In the genomic region with DNA sequence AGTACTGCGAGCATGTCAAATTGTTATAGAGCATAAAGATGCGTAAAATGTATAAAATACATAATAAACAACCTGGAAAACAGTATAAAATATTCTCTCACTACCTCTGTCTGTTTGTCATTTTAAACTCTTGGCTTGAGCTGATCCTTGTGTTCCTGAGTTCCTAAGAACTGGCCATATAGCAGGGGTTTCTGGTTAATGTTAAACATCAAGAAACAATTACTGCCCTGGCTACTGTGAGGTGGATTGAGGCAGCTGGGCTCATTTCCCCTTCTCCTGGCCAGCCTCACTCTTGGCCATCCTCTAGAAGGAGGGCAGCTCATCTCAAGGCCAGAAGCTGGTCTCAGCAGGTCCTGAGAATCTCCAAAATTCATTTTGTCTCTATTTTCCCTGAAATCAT, we compare ENCODE assay signal across 18 cellular contexts.
A peak's percentile ranks its signal among the peaks of the same experiment; 100 is the strongest.
DNase-seq lines count a peak whose midpoint lies in the region; ATAC-seq and TF ChIP-seq lines count a peak whose summit lies in the region.
"Had no signal": no experiment of that assay in that cellular context is flagged by ENCODE, and none has a peak within 500 bp of the region (broad histone marks: within the 10 kb centered on the region; RNA-seq: fewer than 3 reads in every experiment).

No MANE protein-coding gene starts in this region.

- TF ChIP-seq CTCF in SK-N-SH (IDR thresholded peaks at IDR 0.05) = no peak
- TF ChIP-seq CTCF in nephron (IDR thresholded peaks at IDR 0.05; ENCODE audit: unreplicated experiment in 3 of 3) = no peak
- no peak for TF ChIP-seq CTCF in vagina (IDR thresholded peaks at IDR 0.05)

- H3K9ac ChIP-seq in SK-N-SH = no peak overlapping the region
- H3K9ac ChIP-seq: BLaER1 had no signal

- H3K36me3 Mint-ChIP-seq in nephron (ENCODE audit: low read depth) = no peaks in the 10 kb centered on the region
- H3K36me3 Mint-ChIP-seq: CD4-positive, CD25-positive, alpha-beta regulatory T cell; CD8-positive, alpha-beta T cell had no signal

- H3K36me3 ChIP-seq in SK-N-SH (replicated peaks in 1 of 2; ENCODE audit: control insufficient read depth in 1 of 2, insufficient read depth in 2 of 2, low read length in 1 of 2) (no peaks in the 10 kb centered on the region), vagina (no peaks in the 10 kb centered on the region)
- H3K36me3 ChIP-seq: BLaER1, HAP-1 had no signal

- peak overlapping the region; percentile 24 to 79 (median 60) for H3K27ac Mint-ChIP-seq in nephron
- H3K27ac Mint-ChIP-seq: B cell; CD4-positive, CD25-positive, alpha-beta regulatory T cell; CD8-positive, alpha-beta T cell; HFFc6 had no signal

- TF ChIP-seq POLR2A in vagina (IDR thresholded peaks at IDR 0.05) = no peak

- H3K4me1 ChIP-seq in SK-N-SH (ENCODE audit: control insufficient read depth in 1 of 2, insufficient read depth in 2 of 2, low read depth in 1 of 2, low read length in 1 of 2) = peaks cover 3 to 4% of the 10 kb centered on the region in 2 experiments; a peak in 2 of 4 replicates
- H3K4me1 ChIP-seq in vagina = peaks cover 2% of the 10 kb centered on the region
- H3K4me1 ChIP-seq: BLaER1, Caco-2, HAP-1 had no signal

- intact Hi-C loops in vagina (cut with DNase I) = no loop called here

- CTCF ChIA-PET in SK-N-SH (lab: Yijun Ruan, JAX) = no interaction called here

- H3K9me3 ChIP-seq in SK-N-SH = no peaks in the 10 kb centered on the region
- H3K9me3 ChIP-seq in vagina = no peaks in the 10 kb centered on the region
- H3K9me3 ChIP-seq: BLaER1, Caco-2, HAP-1 had no signal

- no peak for TF ChIP-seq EP300 in SK-N-SH (IDR thresholded peaks at IDR 0.05; ENCODE audit: borderline replicate concordance in 1 of 2, low read depth in 1 of 2, low read length in 1 of 2)

- no peak for TF ChIP-seq RAD21 in SK-N-SH (IDR thresholded peaks at IDR 0.05; ENCODE audit: low read length)

- H3K27me3 ChIP-seq in SK-N-SH (ENCODE audit: insufficient read depth) (no peaks in the 10 kb centered on the region), vagina (no peaks in the 10 kb centered on the region)
- H3K27me3 ChIP-seq: BLaER1 had no signal

- no peak overlapping the region for H3K4me3 Mint-ChIP-seq in nephron
- H3K4me3 Mint-ChIP-seq: B cell; CD4-positive, CD25-positive, alpha-beta regulatory T cell; CD8-positive, alpha-beta T cell; HFFc6 had no signal

- H3K27me3 Mint-ChIP-seq in nephron (ENCODE audit: low read depth) = peaks cover 14% of the 10 kb centered on the region

- POLR2A ChIA-PET in SK-N-SH (lab: Yijun Ruan, JAX) = no interaction called here

- H3F3A ChIP-seq in SK-N-SH (replicated peaks; ENCODE audit: insufficient read depth) = no peaks in the 10 kb centered on the region

- DNase-seq in SK-N-SH (no peak), vagina (ENCODE audit: extremely low spot score in 2 of 2) (no peak)
- DNase-seq: Caco-2; CD4-positive, CD25-positive, alpha-beta regulatory T cell; CD8-positive, alpha-beta T cell; DMS153; DND-41; GOT3; HFFc6 had no signal

- H3K27ac ChIP-seq in SK-N-SH (ENCODE audit: low read depth in 2 of 2, low read length in 1 of 2) (peak overlapping the region in 1 of 2 experiments; percentile 34; a peak in 1 of 4 replicates), vagina (peak overlapping the region; percentile 17)
- H3K27ac ChIP-seq: 22Rv1, BLaER1, C4-2B had no signal

- H3K4me1 Mint-ChIP-seq in nephron = peaks cover 32% of the 10 kb centered on the region
- H3K4me1 Mint-ChIP-seq: B cell; CD4-positive, CD25-positive, alpha-beta regulatory T cell had no signal

- H3K4me2 ChIP-seq in SK-N-SH = no peak overlapping the region
- H3K4me2 ChIP-seq: BLaER1 had no signal

- ATAC-seq in SK-N-SH treated with all-trans-retinoic acid at 6 μM for 48 hours (peak; percentile 36; the same call in 1 of the 3 replicates), GM21381 (IDR thresholded peaks at IDR 0.05; ENCODE audit: unreplicated experiment) (no peak), HG03439 (IDR thresholded peaks at IDR 0.05; ENCODE audit: unreplicated experiment) (no peak)
- ATAC-seq: CD8-positive, alpha-beta T cell had no signal

- H3K4me3 ChIP-seq in SK-N-SH (ENCODE audit: low read depth in 2 of 2, low read length in 1 of 2) (no peak overlapping the region), vagina (no peak overlapping the region)
- H3K4me3 ChIP-seq: BLaER1, HAP-1 had no signal

- 93% methylated on average over 2 of the region's 2 CpGs for WGBS in SK-N-SH (ENCODE audit: low lambda C conversion rate)

- H3K9me2 ChIP-seq in SK-N-SH = no peaks in the 10 kb centered on the region

- H2AFZ ChIP-seq in SK-N-SH (ENCODE audit: low read depth) = no peak overlapping the region

- peaks cover 2% of the 10 kb centered on the region for H3K9me3 Mint-ChIP-seq in nephron
- H3K9me3 Mint-ChIP-seq: CD8-positive, alpha-beta T cell; HFFc6 had no signal

- H4K20me1 ChIP-seq in SK-N-SH (ENCODE audit: insufficient read depth) = no peaks in the 10 kb centered on the region
- H4K20me1 ChIP-seq: BLaER1 had no signal

- H3K79me2 ChIP-seq in SK-N-SH (ENCODE audit: insufficient read depth) = no peaks in the 10 kb centered on the region

TF ChIP-seq in SK-N-SH treated with all-trans-retinoic acid at 6 μM for 48 hours, 23 proteins besides CTCF, POLR2A, EP300 and RAD21 (continues in another document):
- TF ChIP-seq ZFP3 (CRISPR knock-in tag; IDR thresholded peaks at IDR 0.05) (no peak), ZNF8 (CRISPR knock-in tag; IDR thresholded peaks at IDR 0.05) (no peak)
- TF ChIP-seq, protein P1, sequence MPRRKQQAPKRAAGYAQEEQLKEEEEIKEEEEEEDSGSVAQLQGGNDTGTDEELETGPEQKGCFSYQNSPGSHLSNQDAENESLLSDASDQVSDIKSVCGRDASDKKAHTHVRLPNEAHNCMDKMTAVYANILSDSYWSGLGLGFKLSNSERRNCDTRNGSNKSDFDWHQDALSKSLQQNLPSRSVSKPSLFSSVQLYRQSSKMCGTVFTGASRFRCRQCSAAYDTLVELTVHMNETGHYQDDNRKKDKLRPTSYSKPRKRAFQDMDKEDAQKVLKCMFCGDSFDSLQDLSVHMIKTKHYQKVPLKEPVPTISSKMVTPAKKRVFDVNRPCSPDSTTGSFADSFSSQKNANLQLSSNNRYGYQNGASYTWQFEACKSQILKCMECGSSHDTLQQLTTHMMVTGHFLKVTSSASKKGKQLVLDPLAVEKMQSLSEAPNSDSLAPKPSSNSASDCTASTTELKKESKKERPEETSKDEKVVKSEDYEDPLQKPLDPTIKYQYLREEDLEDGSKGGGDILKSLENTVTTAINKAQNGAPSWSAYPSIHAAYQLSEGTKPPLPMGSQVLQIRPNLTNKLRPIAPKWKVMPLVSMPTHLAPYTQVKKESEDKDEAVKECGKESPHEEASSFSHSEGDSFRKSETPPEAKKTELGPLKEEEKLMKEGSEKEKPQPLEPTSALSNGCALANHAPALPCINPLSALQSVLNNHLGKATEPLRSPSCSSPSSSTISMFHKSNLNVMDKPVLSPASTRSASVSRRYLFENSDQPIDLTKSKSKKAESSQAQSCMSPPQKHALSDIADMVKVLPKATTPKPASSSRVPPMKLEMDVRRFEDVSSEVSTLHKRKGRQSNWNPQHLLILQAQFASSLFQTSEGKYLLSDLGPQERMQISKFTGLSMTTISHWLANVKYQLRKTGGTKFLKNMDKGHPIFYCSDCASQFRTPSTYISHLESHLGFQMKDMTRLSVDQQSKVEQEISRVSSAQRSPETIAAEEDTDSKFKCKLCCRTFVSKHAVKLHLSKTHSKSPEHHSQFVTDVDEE (CRISPR knock-in tag; IDR thresholded peaks at IDR 0.05) = no peak

TF ChIP-seq in SK-N-SH, 30 proteins besides CTCF, POLR2A, EP300 and RAD21:
- no peak for TF ChIP-seq TEAD4 (IDR thresholded peaks at IDR 0.05; ENCODE audit: borderline replicate concordance, insufficient read depth)
